Comparison of ENCODE assay signal across 8 cellular contexts in the genomic region with DNA sequence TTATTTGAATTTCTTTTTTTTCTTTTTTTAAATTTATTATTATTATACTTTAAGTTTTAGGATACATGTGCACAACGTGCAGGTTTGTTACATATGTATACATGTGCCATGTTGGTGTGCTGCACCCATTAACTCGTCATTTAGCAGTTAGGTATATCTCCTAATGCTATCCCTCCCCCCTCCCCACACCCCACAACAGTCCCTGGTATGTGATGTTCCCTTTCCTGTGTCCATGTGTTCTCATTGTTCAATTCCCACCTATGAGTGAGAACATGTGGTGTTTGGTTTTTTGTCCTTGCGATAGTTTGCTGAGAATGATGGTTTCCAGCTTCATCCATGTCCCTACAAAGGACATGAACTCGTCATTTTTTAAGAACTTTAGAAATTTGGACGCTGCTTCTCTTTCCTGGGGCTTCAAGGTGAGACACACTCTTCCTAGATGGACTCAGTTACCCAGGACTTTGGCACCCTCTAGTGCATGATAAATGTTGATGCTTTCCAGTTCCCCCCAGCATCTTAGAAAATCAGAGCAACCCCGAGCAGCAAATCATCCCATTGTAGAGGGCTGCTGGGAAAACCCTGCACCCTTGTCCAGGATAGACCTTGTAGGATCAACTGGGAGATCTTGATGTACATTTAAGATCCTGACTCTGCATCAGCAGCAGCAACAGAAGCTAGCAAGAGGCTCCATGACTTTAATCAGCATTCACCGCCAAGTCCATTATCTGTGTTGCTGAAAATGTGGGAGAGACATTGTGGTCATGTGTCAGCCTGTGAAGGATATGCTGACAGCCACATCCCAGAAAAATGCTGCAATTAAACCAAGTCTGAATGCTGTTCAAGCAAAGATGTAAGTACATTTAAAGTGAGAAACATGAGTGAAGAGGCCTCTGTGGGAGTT.
DNase-seq lines count a peak whose midpoint lies in the region; ATAC-seq, FAIRE-seq and TF ChIP-seq lines count a peak whose summit lies in the region.
"Not testable (repeated sequence)": the region's sequence is repeated elsewhere in the genome, so short reads cannot be mapped to it uniquely, and the experiment has no call there.

No MANE protein-coding gene starts in this region.

- H2AFZ ChIP-seq in KMS-11 (ENCODE audit: low read depth), result peak overlapping the region; percentile 25; the same call in 1 of the 2 replicates

- intact Hi-C loops in psoas muscle (cut with DNase I), result loop anchor here (2.0 to 10.0 kb wide), 3 partner anchors 269 to 509 kb away; partner anchors contain the start of gene FAM78B (in 1 of the 2)

- not testable (repeated sequence) for H3K36me3 ChIP-seq in KMS-11 (ENCODE audit: insufficient read depth); bronchial epithelial cell (ENCODE audit: control insufficient read depth, insufficient read depth, low read length); iPS DF 6.9 (ENCODE audit: control insufficient read depth, insufficient read depth, low read length); psoas muscle (ENCODE audit: insufficient read depth in 1 of 2, low read depth in 1 of 2)

- H3K27ac ChIP-seq in KMS-11; iPS DF 6.9 (ENCODE audit: low read length); psoas muscle: not testable (repeated sequence)

- peak; percentile 76 for DNase-seq in D341Med (ENCODE audit: low spot score)
- peak; percentile 14 for DNase-seq in GM19240 (ENCODE audit: insufficient read length, low spot score)
- DNase-seq in NCI-H2227 (lab: John Stamatoyannopoulos, UW; ENCODE audit: unreplicated experiment), result peak; percentile 16
- DNase-seq in RPMI8226, result peak; percentile 35
- peak; percentile 27 for DNase-seq in bronchial epithelial cell (ENCODE audit: low read depth)
- DNase-seq in iPS DF 6.9 (ENCODE audit: low read depth, low spot score), result peak; percentile 47
- not testable (repeated sequence) for DNase-seq in psoas muscle

- not testable (repeated sequence) for FAIRE-seq in bronchial epithelial cell (lab: Jason Lieb, UNC)

- H3K4me1 ChIP-seq in KMS-11 (ENCODE audit: low read depth, poor library complexity, severe bottlenecking); iPS DF 6.9 (ENCODE audit: control insufficient read depth, insufficient read depth, low read length); psoas muscle: not testable (repeated sequence)

- H4K20me1 ChIP-seq in KMS-11 (ENCODE audit: insufficient read depth), result not testable (repeated sequence)

- not testable (repeated sequence) for H3K9me3 ChIP-seq in iPS DF 6.9 (ENCODE audit: control insufficient read depth, insufficient read depth, low read length); psoas muscle

- H3K4me3 ChIP-seq in KMS-11 (IDR thresholded peaks at IDR 0.05; ENCODE audit: insufficient read depth, low read depth, low read length); bronchial epithelial cell (ENCODE audit: low read depth, low read length); iPS DF 6.9 (ENCODE audit: low read length); psoas muscle: not testable (repeated sequence)

- H3K27me3 ChIP-seq in KMS-11 (ENCODE audit: insufficient read depth, low read depth); bronchial epithelial cell (ENCODE audit: control insufficient read depth, insufficient read depth, low read length); iPS DF 6.9 (ENCODE audit: control insufficient read depth, insufficient read depth, low read length); psoas muscle (ENCODE audit: insufficient read depth in 3 of 3, low read length in 2 of 3): not testable (repeated sequence)

- peak; percentile 65 to 84 (median 76) for ATAC-seq in psoas muscle

- H3K79me2 ChIP-seq in KMS-11 (ENCODE audit: insufficient read depth, low read depth), result not testable (repeated sequence)

- TF ChIP-seq CTCF in KMS-11 (conservative IDR thresholded peaks at IDR 0.05; ENCODE audit: low read depth, low read length) (peak; percentile 78; the same call in 1 of the 2 replicates), psoas muscle (IDR thresholded peaks at IDR 0.05) (peak; percentile 42)
- TF ChIP-seq CTCF in bronchial epithelial cell (IDR thresholded peaks at IDR 0.05; ENCODE audit: insufficient read depth, low read length, severe bottlenecking), result not testable (repeated sequence)

- not testable (repeated sequence) for H3K9ac ChIP-seq in KMS-11

- no CpG with 5 or more reads among the region's 7 CpGs for WGBS in iPS DF 6.9 (ENCODE audit: insufficient coverage, insufficient read length)
- 34 to 36% (median 34%) methylated on average over 7 of the region's 7 CpGs for WGBS in psoas muscle, 3 donors

- not testable (repeated sequence) for H3K4me2 ChIP-seq in KMS-11
